ENCODE assay signal across 1 cellular context in the genomic region with DNA sequence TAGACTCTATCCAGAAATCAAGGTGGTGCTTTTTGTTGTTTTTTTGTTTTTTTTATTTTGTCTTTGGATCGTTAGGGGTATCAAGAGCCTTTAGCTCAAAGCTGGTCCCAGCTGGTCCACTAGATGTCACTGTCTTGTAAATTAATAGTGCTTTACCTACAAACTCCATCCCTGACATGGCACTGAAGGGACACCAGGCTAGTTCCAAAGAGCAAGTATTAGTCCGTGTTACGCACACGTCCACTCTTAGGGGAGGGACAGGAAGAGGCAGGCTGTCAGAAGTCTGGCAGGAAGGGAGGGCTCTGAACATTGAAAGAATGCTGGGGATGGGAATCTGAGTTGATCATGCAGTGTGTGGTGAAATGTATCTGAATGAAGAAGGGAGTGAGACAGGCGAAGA.
TF ChIP-seq lines count a peak whose summit lies in the region.

No MANE protein-coding gene starts in this region.

TF ChIP-seq in H1, 55 proteins besides CTCF, POLR2A, EP300 and RAD21 (continued from another document):
- TF ChIP-seq ATF2 (IDR thresholded peaks at IDR 0.05; ENCODE audit: low read length): no peak
- no peak for TF ChIP-seq ATF3 (IDR thresholded peaks at IDR 0.05; ENCODE audit: insufficient read depth, low read depth, low read length)
- TF ChIP-seq SP4 (IDR thresholded peaks at IDR 0.05; ENCODE audit: low read length): no peak
- no peak for TF ChIP-seq KDM1A (IDR thresholded peaks at IDR 0.05; ENCODE audit: borderline replicate concordance, low read length)
- no peak for TF ChIP-seq BCL11A (IDR thresholded peaks at IDR 0.05; ENCODE audit: low read depth in 2 of 2, low read length in 2 of 2)
